1 cellular context compared by ENCODE assay signal in genomic region chr6:15086273-15087158, GRCh38.
TF ChIP-seq lines count a peak whose summit lies in the region.

No MANE protein-coding gene starts in this region.

TF ChIP-seq in H1, 55 proteins besides CTCF, POLR2A, EP300 and RAD21:
- TF ChIP-seq MAFK (IDR thresholded peaks at IDR 0.05; ENCODE audit: low read depth, low read length) (no peak), EGR1 (IDR thresholded peaks at IDR 0.05; ENCODE audit: borderline replicate concordance, low read depth, low read length) (no peak), KDM5A (IDR thresholded peaks at IDR 0.05; ENCODE audit: low read length) (no peak)
